25 cellular contexts compared by ENCODE assay signal in the genomic region with DNA sequence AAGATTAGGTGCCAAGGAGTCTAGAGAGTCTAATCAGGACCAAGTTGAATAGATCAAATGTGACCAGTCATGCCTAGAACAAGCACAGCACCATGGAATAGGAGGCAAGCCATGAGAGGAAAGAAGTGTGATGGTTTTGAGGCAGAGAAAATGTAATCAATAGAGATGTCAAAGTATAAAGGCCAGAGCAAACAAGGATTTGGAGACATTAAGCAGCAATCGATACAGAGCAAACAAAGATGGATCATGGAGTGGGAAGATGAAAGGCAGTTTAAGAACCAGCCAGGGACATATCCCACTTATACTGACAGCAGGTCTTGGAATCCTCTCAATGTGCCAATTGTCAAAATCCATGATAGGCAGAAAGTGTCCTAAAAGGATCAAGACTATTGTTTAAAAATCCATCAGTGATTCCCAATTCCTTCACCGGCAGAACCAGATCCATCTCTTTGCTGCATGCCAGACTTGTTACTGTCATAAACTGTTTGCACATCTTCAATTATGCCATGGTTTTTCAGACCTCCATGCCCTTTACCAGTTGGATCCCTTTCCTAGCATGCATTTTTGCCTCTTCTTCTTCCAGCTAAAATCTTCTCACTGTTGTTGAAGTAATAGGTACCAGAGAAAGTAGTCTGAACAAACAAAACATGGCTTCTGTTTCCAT.
"Had no signal": no experiment of that assay in that cellular context is flagged by ENCODE, and none has a peak within 500 bp of the region (broad histone marks: within the 10 kb centered on the region; RNA-seq: fewer than 3 reads in every experiment).

No MANE protein-coding gene starts in this region.

- H3K9me3 ChIP-seq: breast epithelium, colonic mucosa, esophagus squamous epithelium, gastroesophageal sphincter, neutrophil, ovary, prostate gland, spleen, thoracic aorta, upper lobe of left lung had no signal

- H3K36me3 ChIP-seq: breast epithelium, colonic mucosa, esophagus squamous epithelium, gastroesophageal sphincter, neutrophil, ovary, prostate gland, spleen, thoracic aorta, upper lobe of left lung had no signal

- DNase-seq: activated B cell treated with CpG ODN at 0.5 μM for 24 hours; activated CD4-positive, alpha-beta T cell treated with anti-CD3 and anti-CD28 coated beads for 4 hours; activated CD4-positive, alpha-beta T cell treated with anti-CD3 and anti-CD28 coated beads, Interleukin-2, amount 50 U/mL, for 48 hours; activated CD8-positive, alpha-beta memory T cell treated with anti-CD3 and anti-CD28 coated beads, Interleukin-2, amount 50 U/mL, for 48 hours; activated effector memory CD4-positive, alpha-beta T cell treated with Interleukin-2 at 50 U/mL for 16 hours; activated naive CD4-positive, alpha-beta T cell treated with anti-CD3 and anti-CD28 coated beads for 36 hours; activated naive CD8-positive, alpha-beta T cell treated with anti-CD3 and anti-CD28 coated beads, Interleukin-2, amount 10 ng/mL, durations not matched to agents 7 days and 5 days; activated T-cell treated with anti-CD3 and anti-CD28 coated beads, Interleukin-2, amount 50 U/mL, for 4 hours; amniotic stem cell; colonic mucosa; dorsolateral prefrontal cortex; esophagus squamous epithelium; head of caudate nucleus; hypothalamus; left ventricle myocardium superior; ovary; spleen; stimulated activated CD4-positive, alpha-beta T cell treated with anti-CD3 and anti-CD28 coated beads, Interleukin-4, amount 100 ng/mL, for 1 hour; stimulated activated naive CD4-positive, alpha-beta T cell; upper lobe of left lung had no signal

- H3K4me1 ChIP-seq: breast epithelium, colonic mucosa, esophagus squamous epithelium, gastroesophageal sphincter, prostate gland, spleen, upper lobe of left lung had no signal

- H3K27ac ChIP-seq: breast epithelium, colonic mucosa, dorsolateral prefrontal cortex, esophagus squamous epithelium, gastroesophageal sphincter, neutrophil, ovary, prostate gland, spleen, thoracic aorta, upper lobe of left lung had no signal

- H3K4me3 ChIP-seq: breast epithelium, colonic mucosa, dorsolateral prefrontal cortex, esophagus squamous epithelium, gastroesophageal sphincter, ovary, prostate gland, spleen, thoracic aorta, upper lobe of left lung had no signal

- H3K27me3 ChIP-seq: colonic mucosa, esophagus squamous epithelium, gastroesophageal sphincter, neutrophil, ovary, spleen, upper lobe of left lung had no signal

- ATAC-seq: activated T-cell treated with anti-CD3 and anti-CD28 coated beads, Interleukin-2, amount 50 U/mL, for 4 hours; gastroesophageal sphincter; left ventricle myocardium superior had no signal
